26 cellular contexts compared by ENCODE assay signal in the genomic region with DNA sequence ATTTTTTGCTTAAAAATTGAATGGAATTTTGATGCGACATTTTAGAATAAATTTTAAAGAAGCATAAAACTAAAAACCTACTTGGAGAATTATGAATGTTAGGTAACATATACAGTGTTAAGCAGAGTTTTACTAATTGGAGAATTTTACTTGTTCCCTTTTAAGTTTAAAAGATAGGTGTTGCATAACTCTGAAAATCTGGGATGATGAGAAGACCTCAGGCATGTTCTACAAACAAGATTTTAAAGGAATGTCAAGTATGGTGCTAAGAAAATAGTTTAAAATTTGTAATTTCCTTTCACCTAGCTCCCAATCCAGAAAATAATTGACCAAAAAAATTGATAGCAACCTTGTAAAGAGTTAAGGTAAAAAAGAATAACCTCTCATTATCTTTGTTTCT.
"Had no signal": no experiment of that assay in that cellular context is flagged by ENCODE, and none has a peak within 500 bp of the region (broad histone marks: within the 10 kb centered on the region; RNA-seq: fewer than 3 reads in every experiment).

No MANE protein-coding gene starts in this region.

- H3K27ac ChIP-seq: body of pancreas, gastroesophageal sphincter, neural progenitor cell, prostate gland, tibial artery had no signal

- H3K9ac ChIP-seq: neural progenitor cell had no signal

- ATAC-seq: activated CD4-positive, alpha-beta T cell treated with anti-CD3 and anti-CD28 coated beads for 36 hours; activated T-helper 17 cell treated with anti-CD3 and anti-CD28 coated beads, Interleukin-2, amount 50 U/mL, for 72 hours; body of pancreas; gastroesophageal sphincter; naive thymus-derived CD4-positive, alpha-beta T cell; stimulated activated effector memory CD8-positive, alpha-beta T cell treated with anti-CD3 and anti-CD28 coated beads, Interleukin-12 subunit alpha, Interleukin-12 subunit beta, amount 100 ng/mL, for 72 hours; stimulated activated naive CD8-positive, alpha-beta T cell treated with anti-CD3 and anti-CD28 coated beads, Interleukin-15, amount 100 ng/mL, for 72 hours; WTC11 had no signal

- H3K27me3 ChIP-seq: body of pancreas, gastroesophageal sphincter, neural progenitor cell, right atrium auricular region, tibial artery had no signal

- H2AFZ ChIP-seq: neural progenitor cell had no signal

- H3K9me3 ChIP-seq: body of pancreas, gastroesophageal sphincter, prostate gland, right atrium auricular region, tibial artery had no signal

- H3K36me3 ChIP-seq: gastroesophageal sphincter, neural progenitor cell, prostate gland, right atrium auricular region, tibial artery had no signal

- H3K4me3 ChIP-seq: body of pancreas, gastroesophageal sphincter, neural progenitor cell, prostate gland, right atrium auricular region, skin epidermis, tibial artery had no signal

- H3K4me2 ChIP-seq: neural progenitor cell had no signal

- DNase-seq: activated CD4-positive, alpha-beta T cell treated with anti-CD3 and anti-CD28 coated beads for 36 hours; activated CD4-positive, alpha-beta T cell treated with anti-CD3 and anti-CD28 coated beads, Interleukin-2, amount 50 U/mL, for 4 hours; activated CD8-positive, alpha-beta memory T cell treated with anti-CD3 and anti-CD28 coated beads for 24 hours; activated CD8-positive, alpha-beta memory T cell treated with anti-CD3 and anti-CD28 coated beads, Interleukin-2, amount 50 U/mL, for 4 hours; activated naive CD4-positive, alpha-beta T cell; activated T-cell treated with anti-CD3 and anti-CD28 coated beads, Interleukin-2, amount 50 U/mL, for 24 hours; body of pancreas; effector CD8-positive, alpha-beta T cell; erythroblast; head of caudate nucleus; islet precursor cell; left cardiac atrium; naive thymus-derived CD4-positive, alpha-beta T cell; stimulated activated CD4-positive, alpha-beta T cell treated with anti-CD3 and anti-CD28 coated beads, Interleukin-1b, Interleukin-23, amount 100 ng/mL, for 48 hours; stimulated activated naive CD8-positive, alpha-beta T cell treated with anti-CD3 and anti-CD28 coated beads, Interleukin-15, amount 100 ng/mL, for 72 hours; T-helper 1 cell; T-helper 9 cell; tibial artery had no signal

- H3K4me1 ChIP-seq: body of pancreas, gastroesophageal sphincter, neural progenitor cell, prostate gland, right atrium auricular region, tibial artery had no signal
